In the genomic region with DNA sequence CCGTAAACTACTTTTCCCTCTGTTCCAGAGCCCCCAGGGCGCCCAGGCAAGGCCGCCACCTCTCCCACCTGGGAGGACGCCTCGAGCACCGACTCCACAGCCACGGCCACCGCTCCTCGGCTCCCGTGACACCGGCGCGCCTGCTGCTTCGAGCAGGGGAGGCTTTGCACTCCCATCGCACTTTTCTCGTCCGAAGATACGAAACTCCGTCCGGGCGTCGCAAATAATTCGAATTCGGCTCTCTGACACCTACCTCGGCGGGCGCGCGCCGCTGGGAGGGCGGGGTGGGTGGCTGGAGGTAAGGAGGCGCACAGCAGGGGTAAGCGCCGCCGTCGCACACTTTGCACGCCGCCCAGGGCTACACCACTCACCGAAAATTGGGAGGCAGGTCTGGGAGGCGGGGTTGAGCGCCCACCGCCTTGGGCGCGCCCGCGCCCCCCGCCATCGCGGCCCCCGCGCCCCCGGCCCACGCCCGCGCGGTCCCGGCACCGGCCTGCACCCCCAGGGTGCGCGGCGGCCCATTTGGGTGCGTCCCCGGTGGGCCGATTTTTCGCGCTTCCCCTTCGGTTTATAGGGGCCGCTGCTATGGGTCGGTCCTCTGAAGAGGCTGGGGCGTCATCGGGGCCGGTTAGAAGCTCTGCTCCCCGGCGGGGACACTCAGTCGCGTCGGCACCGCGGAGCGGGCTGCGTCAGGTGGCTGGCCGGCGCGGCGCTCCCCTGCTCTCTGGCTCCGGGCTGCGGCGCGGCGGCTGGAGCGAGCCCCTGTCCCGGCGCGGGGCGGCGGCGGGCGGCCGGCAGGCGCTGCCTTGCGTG, we compare ENCODE assay signal across 8 cellular contexts. TPM values are rescaled to one million over a fixed set of nuclear protein-coding genes. Genes with fewer than 3 reads are reported as not detected.
A peak's percentile ranks its signal among the peaks of the same experiment; 100 is the strongest.
DNase-seq lines count a peak whose midpoint lies in the region; TF ChIP-seq lines count a peak whose summit lies in the region.

No MANE protein-coding gene starts in this region.

- peak overlapping the region in 19 of 21 experiments; percentile 25 to 99 (median 88) for H3K27ac ChIP-seq in skin epidermis

- no peaks in the 10 kb centered on the region for H3K9me3 ChIP-seq in iPS-18c (ENCODE audit: control insufficient read depth, insufficient read depth, low read length)

- H3K4me3 Mint-ChIP-seq in HFFc6 (peak overlapping the region; percentile 86), brain (peak overlapping the region; percentile 83 to 92 (median 87))

- TF ChIP-seq CTCF in GM06990 (IDR thresholded peaks at IDR 0.05; ENCODE audit: insufficient read depth, low read length, poor library complexity, severe bottlenecking) (no peak), HFFc6 (IDR thresholded peaks at IDR 0.05) (no peak), brain (conservative IDR thresholded peaks at IDR 0.05) (no peak)

- peaks cover 8% of the 10 kb centered on the region for H3K4me1 Mint-ChIP-seq in HFFc6 (ENCODE audit: low read depth)
- peaks cover 21% of the 10 kb centered on the region for H3K4me1 Mint-ChIP-seq in brain

- H3K27me3 Mint-ChIP-seq in HFFc6 (ENCODE audit: insufficient read depth) (peaks cover 4% of the 10 kb centered on the region), brain (peaks cover 11% of the 10 kb centered on the region)

- H3K9me3 Mint-ChIP-seq in HFFc6, result no peaks in the 10 kb centered on the region
- H3K9me3 Mint-ChIP-seq in brain, result peaks cover 0 to 5% (median 2%) of the 10 kb centered on the region in 5 experiments

- H3K4me3 ChIP-seq in GM06990 (replicated peaks; ENCODE audit: low read depth, low read length), result peak overlapping the region; percentile 76
- H3K4me3 ChIP-seq in iPS-18c (ENCODE audit: insufficient read depth, low read depth, low read length), result peak overlapping the region; percentile 91
- H3K4me3 ChIP-seq in skin epidermis, result peak overlapping the region; percentile 55 to 91 (median 73)

- no peaks in the 10 kb centered on the region for H3K27me3 ChIP-seq in GM06990 (replicated peaks; ENCODE audit: control insufficient read depth, insufficient read depth, low read length)

- DNase-seq in GM06990 (ENCODE audit: extremely low read depth, insufficient read length) (peak; percentile 91), HFFc6 (peak; percentile 67), NCI-H1417 (lab: John Stamatoyannopoulos, UW) (peak in 2 of 3 experiments; percentile 77 to 82), UCSD-AML1 (lab: John Stamatoyannopoulos, UW; ENCODE audit: unreplicated experiment) (peak; percentile 73), COLO829 (ENCODE audit: low spot score) (no peak)

- no peak overlapping the region for H3K27ac Mint-ChIP-seq in HFFc6
- H3K27ac Mint-ChIP-seq in brain, result peak overlapping the region in 4 of 5 experiments; percentile 33 to 80 (median 39)

- peaks cover 7% of the 10 kb centered on the region for H3K36me3 Mint-ChIP-seq in HFFc6 (ENCODE audit: low read depth)
- peaks cover 3% of the 10 kb centered on the region for H3K36me3 Mint-ChIP-seq in brain

- no peaks in the 10 kb centered on the region for H3K36me3 ChIP-seq in GM06990 (ENCODE audit: control insufficient read depth, insufficient read depth, low read length)

RNA-seq across cellular contexts. Expression of a gene that starts 36.2 kb away (rescaled TPM):
- 1,000 to 10,000 TPM in 2 of 6 experiments, 100 to 1,000 TPM in 4; 820 to 1,032 (median 914) TPM for total RNA-seq in HFFc6 (2021; fragmentation: NEBNext Ultra II Directional; extraction: Animal tissue kit (Norgen Biotek cat#: 25700))
- polyA plus RNA-seq in brain (ENCODE audit: insufficient read depth, low read depth, low replicate concordance), result 3,328 TPM

RNA-seq across cellular contexts. Expression of a gene that starts 38.0 kb away (rescaled TPM):
- 1 to 10 TPM; 1.0 to 1.5 (median 1.3) TPM for total RNA-seq in HFFc6 (2021; fragmentation: NEBNext Ultra II Directional; extraction: Animal tissue kit (Norgen Biotek cat#: 25700))
- polyA plus RNA-seq in brain (ENCODE audit: insufficient read depth, low read depth, low replicate concordance), result not detected
